In genomic region chr1:68174173-68175113, GRCh38 we compare ENCODE assay signal across 1 cellular context.
TF ChIP-seq lines count a peak whose summit lies in the region.

No MANE protein-coding gene starts in this region.

TF ChIP-seq in HepG2, 621 proteins besides CTCF, POLR2A, EP300 and RAD21 (continued from another document):
- no peak for TF ChIP-seq ELK4 (CRISPR knock-in tag; IDR thresholded peaks at IDR 0.05; ENCODE audit: borderline replicate concordance)
- TF ChIP-seq RFX1 (IDR thresholded peaks at IDR 0.05): no peak
- no peak for TF ChIP-seq ATAD3A (CRISPR knock-in tag; IDR thresholded peaks at IDR 0.05)
- no peak for TF ChIP-seq ZNF326 (CRISPR knock-in tag; IDR thresholded peaks at IDR 0.05; ENCODE audit: borderline replicate concordance)
- TF ChIP-seq E2F5 (CRISPR knock-in tag; conservative IDR thresholded peaks at IDR 0.05): no peak
- no peak for TF ChIP-seq ZXDC (CRISPR knock-in tag; IDR thresholded peaks at IDR 0.05)
- TF ChIP-seq DNMT3B (CRISPR knock-in tag; conservative IDR thresholded peaks at IDR 0.05): no peak
- no peak for TF ChIP-seq ZNF367 (CRISPR knock-in tag; IDR thresholded peaks at IDR 0.05; ENCODE audit: borderline replicate concordance)
- no peak for TF ChIP-seq ZNF335 (CRISPR knock-in tag; IDR thresholded peaks at IDR 0.05)
TF ChIP-seq in HepG2: peak in this region for 0.
